Comparison of ENCODE assay signal across 20 cellular contexts in genomic region chr13:62336507-62336906, GRCh38.
"Had no signal": no experiment of that assay in that cellular context is flagged by ENCODE, and none has a peak within 500 bp of the region (broad histone marks: within the 10 kb centered on the region; RNA-seq: fewer than 3 reads in every experiment).

No MANE protein-coding gene starts in this region.

- H3K9ac ChIP-seq: KMS-11 had no signal

- H3K27ac ChIP-seq: HL-60, KMS-11, RWPE1 had no signal

- DNase-seq: MV-4-11, NCI-H1048, NCI-H1105, NCI-H1417, NCI-H1436 treated with DMSO at 0.1 percent for 48 hours, NCI-H1694, NCI-H187 treated with DMSO at 0.1 percent for 48 hours, NCI-H2029 treated with DMSO at 0.1 percent for 48 hours, NCI-H2171 treated with DMSO at 0.1 percent for 48 hours, NCI-H345, NCI-H774, PC-3, SHP77, SW 1271, T-cell had no signal

- H3K4me2 ChIP-seq: KMS-11 had no signal

- H3K4me3 ChIP-seq: K562 had no signal

- ATAC-seq: K562, Panc1, PC-3, T-cell had no signal
